23 cellular contexts compared by ENCODE assay signal in genomic region chr2:19841918-19842693, GRCh38.
"Had no signal": no experiment of that assay in that cellular context is flagged by ENCODE, and none has a peak within 500 bp of the region (broad histone marks: within the 10 kb centered on the region; RNA-seq: fewer than 3 reads in every experiment).

No MANE protein-coding gene starts in this region.

- ATAC-seq: effector memory CD8-positive, alpha-beta T cell; gastroesophageal sphincter; left colon; natural killer cell; pancreas; stimulated activated naive B cell treated with anti-CD40 and anti-IgM and Interleukin-4, amounts not matched to agents 10 μg/mL and 1 μg/mL and 100 μg/mL, for 72 hours had no signal

- H3K36me3 ChIP-seq: esophagus squamous epithelium, gastroesophageal sphincter, pancreas, prostate gland, sigmoid colon, stomach, thoracic aorta, transverse colon had no signal

- H3K4me3 ChIP-seq: esophagus squamous epithelium, gastroesophageal sphincter, pancreas, prostate gland, sigmoid colon, skin epidermis, stomach, thoracic aorta, transverse colon had no signal

- FAIRE-seq: pancreas, urothelium cell line had no signal

- H3K27me3 ChIP-seq: gastroesophageal sphincter, pancreas, sigmoid colon had no signal

- H3K9me3 ChIP-seq: esophagus squamous epithelium, gastroesophageal sphincter, pancreas, prostate gland, sigmoid colon, stomach, thoracic aorta, transverse colon had no signal

- H3K27ac ChIP-seq: epithelial cell of prostate, esophagus squamous epithelium, gastroesophageal sphincter, pancreas, prostate gland, sigmoid colon, skin epidermis, stomach, thoracic aorta, transverse colon had no signal

- H3K4me1 ChIP-seq: esophagus squamous epithelium, gastroesophageal sphincter, pancreas, prostate gland, stomach, transverse colon had no signal

- DNase-seq: effector memory CD8-positive, alpha-beta T cell; esophagus squamous epithelium; foreskin fibroblast; glutamatergic neuron; immature natural killer cell; left colon; mammary epithelial cell; natural killer cell; nucleus accumbens; pancreas; sigmoid colon; stimulated activated CD4-positive, alpha-beta T cell treated with anti-CD3 and anti-CD28 coated beads, Interleukin-2, amount 100 ng/mL, for 24 hours; stimulated activated CD4-positive, alpha-beta T cell treated with anti-CD3 and anti-CD28 coated beads, Interleukin-4, amount 100 ng/mL, for 4 hours; stimulated activated naive B cell treated with anti-CD40 and anti-IgM and Interleukin-4, amounts not matched to agents 10 μg/mL and 1 μg/mL and 100 μg/mL, for 72 hours; stomach; substantia nigra; transverse colon had no signal
